In genomic region chr10:64041185-64041988, GRCh38 we compare ENCODE assay signal across 1 cellular context.
TF ChIP-seq lines count a peak whose summit lies in the region.

No MANE protein-coding gene starts in this region.

TF ChIP-seq in K562, 482 proteins besides CTCF, POLR2A, EP300 and RAD21 (continued from another document and continues in another):
- TF ChIP-seq ZFP91 (CRISPR knock-in tag; IDR thresholded peaks at IDR 0.05) (no peak), HNRNPK (IDR thresholded peaks at IDR 0.05; ENCODE audit: low read depth, low read length, poor library complexity, severe bottlenecking) (no peak), TBP (optimal IDR thresholded peaks at IDR 0.05; ENCODE audit: low read depth, low read length) (peak; percentile 32), ZHX1 (conservative IDR thresholded peaks at IDR 0.05; ENCODE audit: low read length) (no peak; the same call in 1 of the 2 replicates), ZNF24 (IDR thresholded peaks at IDR 0.05) (peak; percentile 54; the same call in 1 of the 2 replicates), FOXK1 (CRISPR knock-in tag; IDR thresholded peaks at IDR 0.05; ENCODE audit: borderline replicate concordance) (no peak; the same call in 1 of the 2 replicates), DEAF1 (CRISPR knock-in tag; IDR thresholded peaks at IDR 0.05) (peak; percentile 100), SMC3 (conservative IDR thresholded peaks at IDR 0.05; ENCODE audit: insufficient read depth, low read depth, low read length) (peak; percentile 100), ZNF175 (CRISPR knock-in tag; IDR thresholded peaks at IDR 0.05; ENCODE audit: low read depth) (no peak), FOXA3 (CRISPR knock-in tag; conservative IDR thresholded peaks at IDR 0.05 in 1 of 2, IDR thresholded peaks at IDR 0.05 in 1 of 2) (peak in 1 of 2 experiments; percentile 23; a peak in 1 of 4 replicates), NCOR1 (IDR thresholded peaks at IDR 0.05) (0 out of 2 replicates have a peak, but pooled peaks have one; percentile 13), ARID1B (IDR thresholded peaks at IDR 0.05) (0 out of 2 replicates have a peak, but pooled peaks have one; percentile 13), ZNF184 (CRISPR knock-in tag; IDR thresholded peaks at IDR 0.05) (no peak), FOXJ2 (tag; IDR thresholded peaks at IDR 0.05) (no peak), TOE1 (IDR thresholded peaks at IDR 0.05; ENCODE audit: borderline replicate concordance) (0 out of 2 replicates have a peak, but pooled peaks have one; percentile 24), TOE1 (CRISPR knock-in tag; IDR thresholded peaks at IDR 0.05; ENCODE audit: borderline replicate concordance, low read depth) (no peak), PATZ1 (CRISPR knock-in tag; IDR thresholded peaks at IDR 0.05; ENCODE audit: borderline replicate concordance) (no peak), FOSL1 (tag; conservative IDR thresholded peaks at IDR 0.05) (no peak), ZBTB40 (IDR thresholded peaks at IDR 0.05) (no peak), ZBTB40 (CRISPR knock-in tag; IDR thresholded peaks at IDR 0.05) (no peak), TGIF2 (CRISPR knock-in tag; IDR thresholded peaks at IDR 0.05) (no peak), YBX1 (IDR thresholded peaks at IDR 0.05) (no peak), RBM14 (IDR thresholded peaks at IDR 0.05; ENCODE audit: borderline replicate concordance, insufficient read depth, low read depth, low read length) (no peak), TEAD4 (IDR thresholded peaks at IDR 0.05; ENCODE audit: low read length) (peak; percentile 54; the same call in 1 of the 2 replicates), TEAD4 (CRISPR knock-in tag; IDR thresholded peaks at IDR 0.05; ENCODE audit: borderline replicate concordance) (no peak), NFYB (IDR thresholded peaks at IDR 0.05; ENCODE audit: extremely low read depth, insufficient read length) (no peak), STAG1 (CRISPR knock-in tag; IDR thresholded peaks at IDR 0.05; ENCODE audit: borderline replicate concordance) (peak; percentile 100), MNT (conservative IDR thresholded peaks at IDR 0.05) (0 out of 4 replicates have a peak, but pooled peaks of 1 of the 2 experiments have one; percentile 15), ARID2 (IDR thresholded peaks at IDR 0.05) (peak; percentile 99), RB1 (IDR thresholded peaks at IDR 0.05; ENCODE audit: low read depth) (peak; percentile 96), ZNF518B (CRISPR knock-in tag; IDR thresholded peaks at IDR 0.05) (no peak), SMAD4 (CRISPR knock-in tag; conservative IDR thresholded peaks at IDR 0.05) (no peak), CBX8 (IDR thresholded peaks at IDR 0.05; ENCODE audit: borderline replicate concordance, extremely low read depth, low read depth, low read length, poor library complexity, severe bottlenecking) (no peak), ZKSCAN1 (IDR thresholded peaks at IDR 0.05; ENCODE audit: low read depth, low read length) (0 out of 2 replicates have a peak, but pooled peaks have one; percentile 45), TBL1XR1 (IDR thresholded peaks at IDR 0.05; ENCODE audit: low read length in 2 of 2) (0 out of 4 replicates have a peak, but pooled peaks of 1 of the 2 experiments have one; percentile 76), LCOR (CRISPR knock-in tag; IDR thresholded peaks at IDR 0.05) (peak; percentile 56; the same call in 1 of the 2 replicates), PCBP1 (IDR thresholded peaks at IDR 0.05; ENCODE audit: low read depth, low read length, poor library complexity, severe bottlenecking) (no peak)
